Comparison of ENCODE assay signal across 1 cellular context in the genomic region with DNA sequence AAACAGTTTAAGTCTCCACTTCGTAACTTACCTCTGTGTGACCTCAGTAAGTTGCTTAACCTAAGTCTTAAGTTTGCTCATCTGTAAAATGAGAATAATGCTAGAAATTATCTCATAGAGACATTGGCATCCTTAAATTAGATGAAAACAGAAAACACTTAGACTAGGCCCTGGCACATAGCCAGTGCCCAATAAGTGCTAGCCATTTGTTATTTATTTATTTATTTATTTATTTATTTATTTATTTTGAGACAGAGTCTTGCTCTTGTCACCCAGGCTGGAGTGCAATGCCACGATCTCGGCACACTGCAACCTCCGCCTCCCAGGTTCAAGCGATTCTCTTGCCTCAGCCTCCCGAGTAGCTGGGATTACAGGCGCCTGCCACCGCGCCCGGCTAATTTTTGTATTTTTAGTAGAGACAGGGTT.
A peak's percentile ranks its signal among the peaks of the same experiment; 100 is the strongest.
TF ChIP-seq lines count a peak whose summit lies in the region.

No MANE protein-coding gene starts in this region.

TF ChIP-seq in HEK293, 187 proteins besides CTCF, POLR2A, EP300 and RAD21 (continued from another document):
- TF ChIP-seq GLI2 (tag by site-specific recombination; IDR thresholded peaks at IDR 0.05; ENCODE audit: borderline replicate concordance, low read depth) (peak; percentile 80; the same call in 1 of the 2 replicates), ZNF654 (tag by site-specific recombination; IDR thresholded peaks at IDR 0.05; ENCODE audit: low read depth) (peak; percentile 52), ZFP3 (tag by site-specific recombination; IDR thresholded peaks at IDR 0.05; ENCODE audit: low read depth) (peak; percentile 51; the same call in 1 of the 2 replicates), RBAK (tag by site-specific recombination; IDR thresholded peaks at IDR 0.05) (peak; percentile 78; the same call in 1 of the 2 replicates), ZNF791 (tag by site-specific recombination; IDR thresholded peaks at IDR 0.05) (peak; percentile 89)
